In the genomic region with DNA sequence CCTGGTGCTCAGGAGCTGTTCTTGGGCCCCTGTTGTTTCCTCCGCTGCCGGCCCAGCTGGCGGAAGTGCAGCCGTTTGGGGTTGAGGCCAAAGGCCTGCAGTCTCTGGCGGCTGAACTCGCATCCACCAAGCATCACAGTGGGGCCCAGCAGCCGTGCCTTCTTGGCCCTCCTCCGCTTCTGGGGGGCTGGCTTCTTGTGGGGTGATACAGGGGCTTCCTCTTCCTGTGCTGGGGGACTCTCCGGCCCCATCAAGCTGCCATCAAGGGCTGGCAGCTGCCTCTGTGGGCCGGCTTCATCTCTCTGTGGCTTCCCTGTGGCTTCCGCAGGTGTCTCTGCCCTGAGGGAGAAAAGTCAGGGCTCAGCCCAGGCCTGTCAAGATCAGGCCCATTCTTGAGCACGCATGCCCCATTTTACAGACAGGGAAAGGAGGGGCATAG, we compare ENCODE assay signal across 10 cellular contexts. TPM values are rescaled to one million over a fixed set of nuclear protein-coding genes. Genes with fewer than 3 reads are reported as not detected.
A peak's percentile ranks its signal among the peaks of the same experiment; 100 is the strongest.
DNase-seq lines count a peak whose midpoint lies in the region; ATAC-seq, FAIRE-seq and TF ChIP-seq lines count a peak whose summit lies in the region.
"Had no signal": no experiment of that assay in that cellular context is flagged by ENCODE, and none has a peak within 500 bp of the region (broad histone marks: within the 10 kb centered on the region; RNA-seq: fewer than 3 reads in every experiment).

No MANE protein-coding gene starts in this region.

- H3K4me1 Mint-ChIP-seq in activated CD4-positive, alpha-beta memory T cell treated with anti-CD3 and anti-CD28 coated beads, Interleukin-2, amount 10 ng/mL, durations not matched to agents 7 days and 5 days = peaks cover 51% of the 10 kb centered on the region

- peak; percentile 55 for ATAC-seq in HG02798 (IDR thresholded peaks at IDR 0.05; ENCODE audit: poor library complexity, unreplicated experiment)
- ATAC-seq in lower lobe of right lung = peak; percentile 25 to 34
- no peak for ATAC-seq in HG02763 (IDR thresholded peaks at IDR 0.05; ENCODE audit: unreplicated experiment)
- ATAC-seq: Panc1 had no signal

- H3K27me3 ChIP-seq in lower lobe of right lung (ENCODE audit: low read depth) = no peaks in the 10 kb centered on the region
- H3K27me3 ChIP-seq in uterus = no peaks in the 10 kb centered on the region

- TF ChIP-seq POLR2A in uterus (IDR thresholded peaks at IDR 0.05) (no peak), H54 (IDR thresholded peaks at IDR 0.05; ENCODE audit: low read depth, low read length) (no peak)

- H3K27ac Mint-ChIP-seq in activated CD4-positive, alpha-beta memory T cell treated with anti-CD3 and anti-CD28 coated beads, Interleukin-2, amount 10 ng/mL, durations not matched to agents 7 days and 5 days = peak overlapping the region; percentile 99

- TF ChIP-seq CTCF in lower lobe of right lung (IDR thresholded peaks at IDR 0.05) (no peak), uterus (IDR thresholded peaks at IDR 0.05) (no peak)

- FAIRE-seq in H54 (lab: Jason Lieb, UNC) = no peak

- peaks cover 66% of the 10 kb centered on the region for H3K36me3 Mint-ChIP-seq in activated CD4-positive, alpha-beta memory T cell treated with anti-CD3 and anti-CD28 coated beads, Interleukin-2, amount 10 ng/mL, durations not matched to agents 7 days and 5 days (ENCODE audit: low read depth)

- peaks cover 6% of the 10 kb centered on the region for H3K4me1 ChIP-seq in lower lobe of right lung
- no peaks in the 10 kb centered on the region for H3K4me1 ChIP-seq in uterus

- H3K4me3 Mint-ChIP-seq in activated CD4-positive, alpha-beta memory T cell treated with anti-CD3 and anti-CD28 coated beads, Interleukin-2, amount 10 ng/mL, durations not matched to agents 7 days and 5 days = peak overlapping the region; percentile 57

- H3K36me3 ChIP-seq in lower lobe of right lung (peaks cover 99% of the 10 kb centered on the region), uterus (no peaks in the 10 kb centered on the region)

- POLR2A ChIA-PET in activated CD4-positive, alpha-beta memory T cell treated with anti-CD3 and anti-CD28 coated beads, Interleukin-2, amount 10 ng/mL, durations not matched to agents 7 days and 5 days (lab: Charles Lee) = interaction anchor here (0.7 to 9.8 kb wide), 12 partner anchors 9 to 164 kb away, joined by 3 to 141 read pairs (median 3); a partner anchor contains a TSS

- no peaks in the 10 kb centered on the region for H3K9me3 ChIP-seq in lower lobe of right lung
- no peaks in the 10 kb centered on the region for H3K9me3 ChIP-seq in uterus

- no peak overlapping the region for H3K4me3 ChIP-seq in lower lobe of right lung
- no peak overlapping the region for H3K4me3 ChIP-seq in uterus

- CTCF ChIA-PET in activated CD4-positive, alpha-beta memory T cell treated with anti-CD3 and anti-CD28 coated beads, Interleukin-2, amount 10 ng/mL, durations not matched to agents 7 days and 5 days (lab: Charles Lee) = interaction anchor here (0.8 to 6.3 kb wide), 8 partner anchors 12 to 82 kb away, joined by 3 to 73 read pairs (median 8); a partner anchor contains a TSS

- intact Hi-C loops in lower lobe of right lung (cut with DNase I) (no loop called here), uterus (cut with DNase I; ENCODE audit: low total_unique reads) (no loop called here)

- no peaks in the 10 kb centered on the region for H3K9me3 Mint-ChIP-seq in activated CD4-positive, alpha-beta memory T cell treated with anti-CD3 and anti-CD28 coated beads, Interleukin-2, amount 10 ng/mL, durations not matched to agents 7 days and 5 days

- DNase-seq in GF-D8 (lab: John Stamatoyannopoulos, UW) (peak; percentile 86), lower lobe of right lung (no peak), uterus (no peak), DMS114 treated with DMSO at 0.1 percent for 48 hours (lab: John Stamatoyannopoulos, UW; ENCODE audit: unreplicated experiment) (no peak), H54 (ENCODE audit: insufficient read length, low spot score) (no peak)
- peak; percentile 78 for DNase-seq in activated CD4-positive, alpha-beta memory T cell treated with anti-CD3 and anti-CD28 coated beads, Interleukin-2, amount 10 ng/mL, durations not matched to agents 7 days and 5 days

- no peak overlapping the region for H3K27ac ChIP-seq in lower lobe of right lung
- H3K27ac ChIP-seq in uterus = no peak overlapping the region

- H3K27me3 Mint-ChIP-seq in activated CD4-positive, alpha-beta memory T cell treated with anti-CD3 and anti-CD28 coated beads, Interleukin-2, amount 10 ng/mL, durations not matched to agents 7 days and 5 days = no peaks in the 10 kb centered on the region

RNA-seq across cellular contexts. Expression of a gene that starts 10.3 kb away (rescaled TPM):
- 10 to 100 TPM; 38.1 to 39.2 TPM for total RNA-seq in activated CD4-positive, alpha-beta memory T cell treated with anti-CD3 and anti-CD28 coated beads, Interleukin-2, amount 10 ng/mL, durations not matched to agents 7 days and 5 days
- total RNA-seq in lower lobe of right lung (22.9 TPM), uterus (10 to 100 TPM in 2 of 4 donors, 1 to 10 TPM in 2; 4.4 to 22.1 (median 8.4) TPM)

RNA-seq across cellular contexts. Expression of a gene that starts 11.8 kb away (rescaled TPM):
- 10 to 100 TPM; 45.5 TPM for total RNA-seq in activated CD4-positive, alpha-beta memory T cell treated with anti-CD3 and anti-CD28 coated beads, Interleukin-2, amount 10 ng/mL, durations not matched to agents 7 days and 5 days
- total RNA-seq in lower lobe of right lung (25.2 TPM), uterus (100 to 1,000 TPM in 1 of 4 donors, 10 to 100 TPM in 2, 1 to 10 TPM in 1; 9.0 to 152 (median 27.6) TPM)

RNA-seq across cellular contexts. Expression of a gene that starts 14.8 kb away (rescaled TPM):
- total RNA-seq in activated CD4-positive, alpha-beta memory T cell treated with anti-CD3 and anti-CD28 coated beads, Interleukin-2, amount 10 ng/mL, durations not matched to agents 7 days and 5 days = 10 to 100 TPM; 85.4 to 89.4 TPM
- total RNA-seq in lower lobe of right lung = 13.1 TPM
- 10 to 100 TPM in 1 of 4 donors, 1 to 10 TPM in 3; 7.7 to 14.6 (median 7.8) TPM for total RNA-seq in uterus

RNA-seq across cellular contexts. Expression of a gene that starts 33.1 kb away (rescaled TPM):
- total RNA-seq in activated CD4-positive, alpha-beta memory T cell treated with anti-CD3 and anti-CD28 coated beads, Interleukin-2, amount 10 ng/mL, durations not matched to agents 7 days and 5 days = not detected
- total RNA-seq in lower lobe of right lung (36.9 TPM), uterus (10 to 100 TPM in 2 of 4 donors, not detected in 2; 14.9 to 16.7 TPM)

RNA-seq across cellular contexts. Expression of a gene that starts 36.7 kb away (rescaled TPM):
- under 1 TPM; 0.63 to 0.68 TPM for total RNA-seq in activated CD4-positive, alpha-beta memory T cell treated with anti-CD3 and anti-CD28 coated beads, Interleukin-2, amount 10 ng/mL, durations not matched to agents 7 days and 5 days
- 2.4 TPM for total RNA-seq in lower lobe of right lung
- 1 to 10 TPM in 2 of 4 donors, not detected in 2; 1.8 to 2.6 TPM for total RNA-seq in uterus
- total RNA-seq: epithelial cell of proximal tubule had no signal

Comparison
In these comparisons a context has a peak if more than half of its experiments do, and no peak if none do; other contexts are left out.
1. DNase-seq: peak in GF-D8 (single experiment) and activated CD4-positive, alpha-beta memory T cell treated with anti-CD3 and anti-CD28 coated beads, Interleukin-2, amount 10 ng/mL, durations not matched to agents 7 days and 5 days (single experiment); none in lower lobe of right lung (single experiment), uterus (0 of 2), DMS114 treated with DMSO at 0.1 percent for 48 hours (single experiment) and H54 (single experiment).